In genomic region chr6:107083921-107084320, GRCh38 we compare ENCODE assay signal across 30 cellular contexts.
"Had no signal": no experiment of that assay in that cellular context is flagged by ENCODE, and none has a peak within 500 bp of the region (broad histone marks: within the 10 kb centered on the region; RNA-seq: fewer than 3 reads in every experiment).

No MANE protein-coding gene starts in this region.

- H3K4me1 Mint-ChIP-seq: immature natural killer cell, naive B cell, natural killer cell, neural progenitor cell had no signal

- H3K4me3 ChIP-seq: left ventricle myocardium inferior, lung, neural progenitor cell, right atrium auricular region, right lobe of liver, skin epidermis, stomach, testis, thyroid gland, transverse colon, upper lobe of right lung had no signal

- H3K9me3 Mint-ChIP-seq: immature natural killer cell, mesothelial cell of epicardium had no signal

- H3K79me2 ChIP-seq: parathyroid adenoma had no signal

- DNase-seq: hypothalamus; immature natural killer cell; left ventricle myocardium inferior; mesendoderm; naive B cell; natural killer cell; nephron progenitor cell; occipital lobe; stimulated activated CD4-positive, alpha-beta T cell treated with anti-CD3 and anti-CD28 coated beads, Interleukin-12 subunit alpha, Interleukin-12 subunit beta, amount 100 ng/mL, for 4 hours; stimulated activated CD4-positive, alpha-beta T cell treated with anti-CD3 and anti-CD28 coated beads, Interleukin-15, amount 100 ng/mL, for 24 hours; stimulated activated CD4-positive, alpha-beta T cell treated with anti-CD3 and anti-CD28 coated beads, Interleukin-2, amount 100 ng/mL, for 24 hours; stimulated activated CD4-positive, alpha-beta T cell treated with anti-CD3 and anti-CD28 coated beads, Interleukin-4, amount 100 ng/mL, for 1 hour; stimulated activated naive B cell treated with anti-CD40 and anti-IgM and Interleukin-4, amounts not matched to agents 10 μg/mL and 1 μg/mL and 100 μg/mL, for 72 hours; stimulated activated naive CD8-positive, alpha-beta T cell treated with anti-CD3 and anti-CD28 coated beads, Interleukin-15, Interleukin-2, amounts not matched to agents 100 U/mL and 50 U/mL, for 24 hours; stomach; thyroid gland; transverse colon; upper lobe of right lung had no signal

- H3K27ac ChIP-seq: left ventricle myocardium inferior, neural progenitor cell, neutrophil, parathyroid adenoma, right atrium auricular region, right lobe of liver, skin epidermis, stomach, testis, thyroid gland, transverse colon, upper lobe of right lung had no signal

- H3K36me3 Mint-ChIP-seq: natural killer cell had no signal

- H2AFZ ChIP-seq: neural progenitor cell, parathyroid adenoma had no signal

- ATAC-seq: natural killer cell; right lobe of liver; stimulated activated naive CD8-positive, alpha-beta T cell treated with anti-CD3 and anti-CD28 coated beads, Interleukin-15, Interleukin-2, amounts not matched to agents 100 U/mL and 50 U/mL, for 24 hours; upper lobe of right lung had no signal

- H3K27me3 ChIP-seq: neural progenitor cell, neutrophil, right atrium auricular region, right lobe of liver, stomach, testis, thyroid gland, transverse colon, upper lobe of right lung had no signal

- FAIRE-seq: islet of Langerhans, urothelium cell line had no signal

- H3K4me2 ChIP-seq: neural progenitor cell had no signal

- H3K9ac ChIP-seq: neural progenitor cell, parathyroid adenoma had no signal

- H3K4me3 Mint-ChIP-seq: immature natural killer cell; mesothelial cell of epicardium; naive B cell; natural killer cell; nephron progenitor cell; neural progenitor cell; stimulated activated naive B cell treated with anti-CD40 and anti-IgM and Interleukin-4, amounts not matched to agents 10 μg/mL and 1 μg/mL and 100 μg/mL, for 72 hours had no signal

- H3K4me1 ChIP-seq: left ventricle myocardium inferior, neural progenitor cell, parathyroid adenoma, right atrium auricular region, right lobe of liver, testis, thyroid gland, transverse colon, upper lobe of right lung had no signal

- H3K27ac Mint-ChIP-seq: immature natural killer cell; mesothelial cell of epicardium; natural killer cell; nephron progenitor cell; neural progenitor cell; progenitor cell of endocrine pancreas; stimulated activated naive B cell treated with anti-CD40 and anti-IgM and Interleukin-4, amounts not matched to agents 10 μg/mL and 1 μg/mL and 100 μg/mL, for 72 hours had no signal

- H3K9me3 ChIP-seq: neutrophil, right atrium auricular region, right lobe of liver, testis, thyroid gland, upper lobe of right lung had no signal

- H3K36me3 ChIP-seq: left ventricle myocardium inferior, neutrophil, right atrium auricular region, right lobe of liver, thyroid gland, transverse colon, upper lobe of right lung had no signal

- H3K27me3 Mint-ChIP-seq: naive B cell; progenitor cell of endocrine pancreas; stimulated activated naive B cell treated with anti-CD40 and anti-IgM and Interleukin-4, amounts not matched to agents 10 μg/mL and 1 μg/mL and 100 μg/mL, for 72 hours had no signal
